Comparison of ENCODE assay signal across 11 cellular contexts in the genomic region with DNA sequence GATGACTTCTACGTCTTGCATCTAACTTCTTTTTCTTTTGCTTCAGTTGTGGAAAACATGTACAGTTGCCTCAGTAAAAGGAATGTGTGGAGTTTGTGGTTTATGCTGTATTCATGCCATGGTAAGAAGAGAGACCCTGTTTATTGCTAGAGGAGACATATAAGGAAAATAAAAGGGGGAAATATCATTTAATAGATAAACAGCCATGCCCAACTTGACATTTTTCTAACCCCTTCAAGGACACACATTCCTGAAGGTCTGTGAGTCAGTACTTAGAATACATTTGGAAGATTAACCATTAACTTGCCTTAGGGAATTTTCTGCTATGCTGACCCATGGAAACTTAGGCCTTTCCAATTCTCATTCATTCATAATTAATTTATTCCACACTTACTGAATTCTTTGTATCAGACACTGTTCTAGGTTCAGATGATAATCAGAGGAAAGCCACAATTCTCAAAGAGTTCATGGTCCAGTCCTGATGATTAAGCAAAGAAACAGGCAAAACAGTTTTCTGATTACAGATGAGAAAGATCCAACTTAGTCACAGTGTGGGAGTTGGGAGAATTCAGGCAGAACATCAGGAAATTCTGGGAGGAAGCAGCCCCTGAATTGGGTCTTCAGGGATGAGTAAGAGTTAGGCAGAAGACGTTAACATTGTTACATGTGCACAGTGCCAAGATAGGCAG.
A peak's percentile ranks its signal among the peaks of the same experiment; 100 is the strongest.
DNase-seq lines count a peak whose midpoint lies in the region; ATAC-seq, FAIRE-seq and TF ChIP-seq lines count a peak whose summit lies in the region.
"Had no signal": no experiment of that assay in that cellular context is flagged by ENCODE, and none has a peak within 500 bp of the region (broad histone marks: within the 10 kb centered on the region; RNA-seq: fewer than 3 reads in every experiment).

No MANE protein-coding gene starts in this region.

- H3K4me3 Mint-ChIP-seq in HFFc6: peak overlapping the region; percentile 18; the same call in 1 of the 2 replicates

- H3K4me3 ChIP-seq in astrocyte of the cerebellum (ENCODE audit: low read depth, low read length) (no peak overlapping the region), kidney (ENCODE audit: low read length in 2 of 2) (no peak overlapping the region), urinary bladder (ENCODE audit: low read depth, low read length) (no peak overlapping the region)

- peak overlapping the region; percentile 82 for H3K27ac Mint-ChIP-seq in HFFc6

- H3K27me3 Mint-ChIP-seq in HFFc6 (ENCODE audit: insufficient read depth): peaks cover 5% of the 10 kb centered on the region

- no peak overlapping the region for H3K9ac ChIP-seq in kidney (ENCODE audit: low read length in 2 of 2)

- peak; percentile 98 for FAIRE-seq in kidney (lab: Jason Lieb, UNC)
- FAIRE-seq: islet of Langerhans had no signal

- peaks cover 30% of the 10 kb centered on the region for H3K36me3 Mint-ChIP-seq in HFFc6 (ENCODE audit: low read depth)

- H3K9me3 ChIP-seq in kidney (ENCODE audit: control insufficient read depth in 1 of 2, low read length in 2 of 2): no peaks in the 10 kb centered on the region

- peak; percentile 95 for DNase-seq in HFFc6
- DNase-seq in astrocyte of the cerebellum (ENCODE audit: low read depth): peak; percentile 80
- DNase-seq in kidney: no peak
- DNase-seq in NCI-H1417 (lab: John Stamatoyannopoulos, UW): no peak
- DNase-seq: effector CD4-positive, alpha-beta T cell; NCI-H69; retina had no signal

- H3K36me3 ChIP-seq in kidney (ENCODE audit: control insufficient read depth in 1 of 2, insufficient read depth in 2 of 2, low read length in 2 of 2): no peaks in the 10 kb centered on the region
- no peaks in the 10 kb centered on the region for H3K36me3 ChIP-seq in urinary bladder (ENCODE audit: insufficient read depth)

- H3K4me1 ChIP-seq in kidney (ENCODE audit: control insufficient read depth in 1 of 2, insufficient read depth in 1 of 2, low read depth in 1 of 2, low read length in 2 of 2) (peaks cover 5 to 28% of the 10 kb centered on the region in 2 donors), urinary bladder (ENCODE audit: insufficient read depth) (no peaks in the 10 kb centered on the region)

- peaks cover 89% of the 10 kb centered on the region for H3K4me1 Mint-ChIP-seq in HFFc6 (ENCODE audit: low read depth)

- peaks cover 15% of the 10 kb centered on the region for H3K9me3 Mint-ChIP-seq in HFFc6

- WGBS in urinary bladder: 25% methylated on average over 2 of the region's 2 CpGs

- in situ Hi-C loops in astrocyte of the cerebellum (cut with HindIII; ENCODE audit: low sequenced_read_pairs): no loop called here

- TF ChIP-seq CTCF in HFFc6 (IDR thresholded peaks at IDR 0.05) (no peak), astrocyte of the cerebellum (IDR thresholded peaks at IDR 0.05; ENCODE audit: low read depth, low read length, missing control alignments) (no peak), kidney (IDR thresholded peaks at IDR 0.05; ENCODE audit: borderline replicate concordance, extremely low read depth, insufficient read depth) (no peak)

- peak overlapping the region in 1 of 2 donors; percentile 71 for H3K27ac ChIP-seq in kidney (ENCODE audit: low read depth in 2 of 2, low read length in 2 of 2)
- H3K27ac ChIP-seq in urinary bladder (ENCODE audit: low read depth): peak overlapping the region; percentile 23

- intact Hi-C loops in kidney (cut with DNase I): no loop called here

- no peak for ATAC-seq in HG02885 (IDR thresholded peaks at IDR 0.05; ENCODE audit: poor library complexity, unreplicated experiment)
- ATAC-seq in GM18519 (IDR thresholded peaks at IDR 0.05; ENCODE audit: low FRiP score, unreplicated experiment): no peak

Comparison
In these comparisons a context has a peak if more than half of its experiments do, and no peak if none do; other contexts are left out.
1. DNase-seq: peak in HFFc6 (single experiment) and astrocyte of the cerebellum (single experiment); none in kidney (single experiment) and NCI-H1417 (0 of 3).